Comparison of ENCODE assay signal across 3 cellular contexts in the genomic region with DNA sequence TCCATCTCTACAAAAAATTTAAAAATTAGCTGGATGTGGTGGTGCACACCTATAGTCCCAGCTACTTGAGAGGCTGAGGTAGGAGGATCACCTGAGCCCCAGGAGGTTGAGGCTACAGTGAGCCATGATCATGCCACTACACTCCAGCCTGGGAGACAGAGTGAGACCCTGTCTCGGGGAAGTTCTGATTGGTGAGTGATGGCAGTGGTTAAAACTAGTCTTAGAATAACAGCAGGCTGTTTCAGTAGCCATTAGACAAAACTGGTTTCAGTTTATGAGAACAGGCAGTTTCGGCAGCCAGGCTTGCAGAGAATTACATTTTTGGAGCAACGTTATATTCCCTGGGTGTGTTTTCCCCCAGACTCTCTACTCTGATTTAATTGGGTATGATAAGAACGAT. TPM values are rescaled to one million over a fixed set of nuclear protein-coding genes. Genes with fewer than 3 reads are reported as not detected.
"Had no signal": no experiment of that assay in that cellular context is flagged by ENCODE, and none has a peak within 500 bp of the region (broad histone marks: within the 10 kb centered on the region; RNA-seq: fewer than 3 reads in every experiment).

No MANE protein-coding gene starts in this region.

RNA-seq across cellular contexts. Expression of gene ESYT3, which starts 18.2 kb away (rescaled TPM):
- total RNA-seq: endothelial cell of umbilical vein, lung microvascular endothelial cell had no signal
- polyA plus RNA-seq: endothelial cell of umbilical vein, fibroblast of lung had no signal
